Comparison of ENCODE assay signal across 19 cellular contexts in the genomic region with DNA sequence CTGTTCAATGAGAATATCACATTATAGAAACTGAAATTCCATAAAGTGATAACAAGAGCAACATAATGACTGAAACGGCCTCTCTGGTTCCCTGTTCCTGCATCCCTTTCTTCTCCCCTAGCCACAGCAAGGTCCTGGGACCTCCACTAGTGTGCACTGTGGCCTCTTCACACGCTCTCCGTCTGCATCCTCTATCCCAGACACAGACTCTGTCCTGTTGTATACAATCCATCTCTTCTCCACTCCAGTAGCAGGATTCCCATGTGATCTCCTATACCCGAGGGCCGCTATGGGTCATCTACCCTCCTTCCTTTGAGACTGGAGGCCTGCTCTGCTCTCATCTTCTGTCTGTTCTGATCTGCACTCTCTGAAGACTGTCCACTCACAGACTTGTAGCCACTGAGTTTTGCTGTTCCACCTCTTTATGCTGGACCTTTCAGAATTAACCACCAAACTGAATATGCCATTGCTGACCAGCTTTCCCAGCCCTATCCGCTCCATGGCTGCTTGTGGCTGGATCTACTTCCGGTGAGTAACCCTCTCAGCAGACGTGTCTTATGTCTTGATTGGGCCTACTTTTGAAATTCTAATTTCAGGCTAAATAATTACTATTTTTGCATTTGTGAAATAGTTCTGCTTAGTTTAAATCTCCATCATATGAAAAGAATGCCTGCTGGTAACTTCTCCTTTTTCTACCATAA.
DNase-seq lines count a peak whose midpoint lies in the region; ATAC-seq and TF ChIP-seq lines count a peak whose summit lies in the region.
"Had no signal": no experiment of that assay in that cellular context is flagged by ENCODE, and none has a peak within 500 bp of the region (broad histone marks: within the 10 kb centered on the region; RNA-seq: fewer than 3 reads in every experiment).

No MANE protein-coding gene starts in this region.

- H3K4me1 Mint-ChIP-seq in HFFc6 (ENCODE audit: low read depth) = peaks cover 36% of the 10 kb centered on the region

- H3K27me3 Mint-ChIP-seq in HFFc6 (ENCODE audit: insufficient read depth) = no peaks in the 10 kb centered on the region
- H3K27me3 Mint-ChIP-seq: type B pancreatic cell had no signal

- WGBS in body of pancreas, 2 donors = 86 to 91% methylated on average over 8 of the region's 8 CpGs
- WGBS in psoas muscle, 3 donors = 90 to 93% (median 91%) methylated on average over 8 of the region's 8 CpGs
- WGBS in lower leg skin, 2 donors = 89 to 90% methylated on average over 8 of the region's 8 CpGs
- WGBS in upper lobe of left lung, 2 donors = 90% methylated on average over 8 of the region's 8 CpGs

- peak overlapping the region in 3 of 4 donors; percentile 2 to 57 (median 28) for H3K27ac ChIP-seq in body of pancreas
- peak overlapping the region; percentile 37 for H3K27ac ChIP-seq in psoas muscle
- peak overlapping the region in 2 of 4 donors; percentile 55 to 83 for H3K27ac ChIP-seq in upper lobe of left lung
- H3K27ac ChIP-seq: neutrophil, SJCRH30 had no signal

- intact Hi-C loops in body of pancreas (cut with DNase I) = loop anchor here (10.0 kb wide), 1 partner anchor 48 kb away; no protein-coding TSS in a partner anchor
- intact Hi-C loops in psoas muscle (cut with DNase I) = no loop called here
- intact Hi-C loops in lower leg skin (cut with DNase I; ENCODE audit: low total_unique reads) = no loop called here

- TF ChIP-seq EP300 in upper lobe of left lung (IDR thresholded peaks at IDR 0.05) = no peak

- H3K4me1 ChIP-seq in body of pancreas = peaks cover 66% of the 10 kb centered on the region
- H3K4me1 ChIP-seq in psoas muscle = peaks cover 22% of the 10 kb centered on the region
- peaks cover 0 to 30% (median 20%) of the 10 kb centered on the region in 4 donors for H3K4me1 ChIP-seq in upper lobe of left lung
- H3K4me1 ChIP-seq: SJCRH30 had no signal

- H3K9me3 Mint-ChIP-seq in HFFc6 = no peaks in the 10 kb centered on the region
- H3K9me3 Mint-ChIP-seq: activated naive CD4-positive, alpha-beta T cell treated with anti-CD3 and anti-CD28 coated beads, Interleukin-2, amount 50 U/mL, for 72 hours had no signal

- TF ChIP-seq POLR2A in body of pancreas (IDR thresholded peaks at IDR 0.05) = no peak
- TF ChIP-seq POLR2A in lower leg skin (IDR thresholded peaks at IDR 0.05) = no peak
- no peak for TF ChIP-seq POLR2A in upper lobe of left lung (IDR thresholded peaks at IDR 0.05)

- ATAC-seq in body of pancreas (no peak), psoas muscle (peak; percentile 36 to 55 (median 36)), upper lobe of left lung (ENCODE audit: low FRiP score in 2 of 2) (no peak)

- DNase-seq in AG10803 (ENCODE audit: low read depth) (peak; percentile 18), HFFc6 (peak; percentile 15), body of pancreas (no peak), psoas muscle (no peak), lower leg skin (ENCODE audit: low spot score in 2 of 2) (no peak), upper lobe of left lung (no peak), GOT3 (lab: John Stamatoyannopoulos, UW) (no peak), SW480 (ENCODE audit: low spot score) (no peak)
- DNase-seq: activated CD8-positive, alpha-beta memory T cell treated with anti-CD3 and anti-CD28 coated beads, Interleukin-2, amount 50 U/mL, for 48 hours; cerebellar nuclear complex; SJCRH30; stimulated activated CD4-positive, alpha-beta T cell treated with anti-CD3 and anti-CD28 coated beads, Interleukin-4, amount 100 ng/mL, for 1 hour; stimulated activated CD8-positive, alpha-beta memory T cell treated with anti-CD3 and anti-CD28 coated beads, Interleukin-4, amount 100 ng/mL, for 48 hours; T-helper 9 cell had no signal

- H3K36me3 ChIP-seq in body of pancreas (replicated peaks in 1 of 2; ENCODE audit: insufficient read depth in 1 of 2, low read depth in 2 of 2) (no peaks in the 10 kb centered on the region), psoas muscle (ENCODE audit: insufficient read depth in 1 of 2, low read depth in 1 of 2) (peaks cover 0 to 9% of the 10 kb centered on the region in 2 donors), upper lobe of left lung (no peaks in the 10 kb centered on the region)
- H3K36me3 ChIP-seq: neutrophil had no signal

- H3K9me3 ChIP-seq in body of pancreas (no peaks in the 10 kb centered on the region), psoas muscle (no peaks in the 10 kb centered on the region), upper lobe of left lung (no peaks in the 10 kb centered on the region)
- H3K9me3 ChIP-seq: neutrophil, SJCRH30 had no signal

- TF ChIP-seq CTCF in AG10803 (conservative IDR thresholded peaks at IDR 0.05; ENCODE audit: low read length) (no peak), HFFc6 (IDR thresholded peaks at IDR 0.05) (no peak), body of pancreas (IDR thresholded peaks at IDR 0.05) (no peak), psoas muscle (IDR thresholded peaks at IDR 0.05) (no peak), lower leg skin (IDR thresholded peaks at IDR 0.05) (no peak), upper lobe of left lung (IDR thresholded peaks at IDR 0.05) (no peak)

- H3K27me3 ChIP-seq in body of pancreas (no peaks in the 10 kb centered on the region), psoas muscle (ENCODE audit: insufficient read depth in 3 of 3, low read length in 2 of 3) (no peaks in the 10 kb centered on the region), upper lobe of left lung (no peaks in the 10 kb centered on the region)
- H3K27me3 ChIP-seq: neutrophil, SJCRH30 had no signal

- no peak overlapping the region for H3K4me3 Mint-ChIP-seq in HFFc6
- H3K4me3 Mint-ChIP-seq: activated CD4-positive, alpha-beta T cell treated with anti-CD3 and anti-CD28 coated beads for 36 hours; mesothelial cell of epicardium; type B pancreatic cell had no signal

- peak overlapping the region; percentile 80 for H3K27ac Mint-ChIP-seq in HFFc6
- H3K27ac Mint-ChIP-seq: activated CD4-positive, alpha-beta T cell treated with anti-CD3 and anti-CD28 coated beads for 36 hours; mesothelial cell of epicardium; type B pancreatic cell had no signal

- H3K4me3 ChIP-seq in AG10803 (ENCODE audit: low read length) (no peak overlapping the region), body of pancreas (no peak overlapping the region), psoas muscle (no peak overlapping the region), lower leg skin (ENCODE audit: low read depth, poor library complexity, severe bottlenecking) (no peak overlapping the region), upper lobe of left lung (no peak overlapping the region)
- H3K4me3 ChIP-seq: SJCRH30 had no signal

- peaks cover 7% of the 10 kb centered on the region for H3K36me3 Mint-ChIP-seq in HFFc6 (ENCODE audit: low read depth)
- H3K36me3 Mint-ChIP-seq: activated naive CD4-positive, alpha-beta T cell treated with anti-CD3 and anti-CD28 coated beads, Interleukin-2, amount 50 U/mL, for 72 hours had no signal

Comparison
In these comparisons a context has a peak if more than half of its experiments do, and no peak if none do; other contexts are left out.
1. DNase-seq: peak in AG10803 (single experiment) and HFFc6 (single experiment); none in body of pancreas (0 of 4), psoas muscle (0 of 2), lower leg skin (0 of 2), upper lobe of left lung (0 of 2), GOT3 (single experiment) and SW480 (single experiment).
2. ATAC-seq: peak in psoas muscle (4 of 4); none in body of pancreas (single experiment) and upper lobe of left lung (0 of 2).